In the genomic region with DNA sequence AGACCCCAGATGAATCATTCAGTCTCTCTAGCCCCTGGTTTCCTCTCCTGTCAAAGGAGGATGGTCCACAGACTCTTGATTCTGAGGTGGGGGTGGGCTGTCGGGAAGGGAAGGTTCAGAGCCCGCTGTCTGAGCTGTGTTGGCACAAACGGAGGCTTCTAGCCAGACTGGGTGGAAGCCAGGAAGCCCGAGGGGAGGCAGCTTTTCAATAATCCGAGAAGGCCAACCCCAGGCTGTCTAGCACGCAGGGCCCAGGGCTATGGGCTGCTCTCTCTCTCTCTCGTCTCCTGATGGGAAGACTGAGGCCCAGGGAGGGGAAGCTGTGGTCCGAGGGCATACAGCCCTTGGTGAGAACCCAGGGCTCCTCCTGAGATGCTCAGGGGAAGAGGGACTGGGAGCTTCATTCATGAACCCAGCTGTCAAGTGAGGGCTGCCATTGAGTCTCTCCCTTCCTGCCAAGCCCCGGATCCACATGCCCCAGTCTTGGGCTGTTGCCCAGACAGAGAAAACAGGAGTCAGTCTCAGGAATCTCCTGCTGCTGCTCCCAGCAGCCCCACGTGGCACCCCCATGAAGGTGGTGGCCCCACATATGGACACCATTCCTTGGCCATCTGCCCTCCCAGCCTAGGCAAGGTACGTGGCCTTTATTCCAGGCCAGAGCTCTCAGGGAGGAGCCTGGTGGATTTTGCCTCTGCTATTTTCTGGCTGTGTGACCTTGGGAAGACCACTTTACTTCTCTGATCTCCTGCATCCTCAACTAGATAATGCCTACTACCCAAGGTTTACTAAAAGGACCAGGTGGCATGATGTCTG, we compare ENCODE assay signal across 18 cellular contexts. TPM values are rescaled to one million over a fixed set of nuclear protein-coding genes. Genes with fewer than 3 reads are reported as not detected.
DNase-seq lines count a peak whose midpoint lies in the region; ATAC-seq and TF ChIP-seq lines count a peak whose summit lies in the region.
"Had no signal": no experiment of that assay in that cellular context is flagged by ENCODE, and none has a peak within 500 bp of the region (broad histone marks: within the 10 kb centered on the region; RNA-seq: fewer than 3 reads in every experiment).

No MANE protein-coding gene starts in this region.

- H3K9me3 ChIP-seq in T-helper 17 cell (ENCODE audit: control insufficient read depth, low read length, poor library complexity, severe bottlenecking), result no peaks in the 10 kb centered on the region
- H3K9me3 ChIP-seq: tibial artery had no signal

- H3K27ac Mint-ChIP-seq in nephron (peak overlapping the region in 2 of 3 experiments; percentile 87 to 94), T-helper 17 cell (no peak overlapping the region)
- H3K27ac Mint-ChIP-seq: activated naive CD4-positive, alpha-beta T cell treated with anti-CD3 and anti-CD28 coated beads, Interleukin-2, amount 10 ng/mL, durations not matched to agents 7 days and 5 days had no signal

- H3K4me3 Mint-ChIP-seq in nephron, result no peak overlapping the region
- H3K4me3 Mint-ChIP-seq in T-helper 17 cell, result no peak overlapping the region
- H3K4me3 Mint-ChIP-seq: activated naive CD4-positive, alpha-beta T cell treated with anti-CD3 and anti-CD28 coated beads, Interleukin-2, amount 10 ng/mL, durations not matched to agents 7 days and 5 days; central memory CD8-positive, alpha-beta T cell had no signal

- DNase-seq in AG08395 (ENCODE audit: low spot score) (peak; percentile 33), NCI-H1092 (lab: John Stamatoyannopoulos, UW) (peak; percentile 59), cerebellum (ENCODE audit: low spot score) (peak; percentile 55), DMS79 treated with DMSO at 0.1 percent for 48 hours (lab: John Stamatoyannopoulos, UW) (no peak), T-helper 17 cell (no peak)
- no peak for DNase-seq in activated T-cell treated with anti-CD3 and anti-CD28 coated beads, Interleukin-2, amount 50 U/mL, for 1 hour
- DNase-seq: activated naive CD4-positive, alpha-beta T cell treated with anti-CD3 and anti-CD28 coated beads, Interleukin-2, amount 10 ng/mL, durations not matched to agents 7 days and 5 days; DMS53; Karpas-422; mesenchymal stem cell; NCI-H1930; NK-92 treated with Interleukin-12 subunit alpha and Interleukin-12 subunit beta, amount 100 ng/mL, for 24 hours; occipital lobe; stimulated activated CD4-positive, alpha-beta T cell treated with anti-CD3 and anti-CD28 coated beads, Interleukin-15, amount 100 ng/mL, for 24 hours; tibial artery had no signal

- no peak for TF ChIP-seq CTCF in nephron (IDR thresholded peaks at IDR 0.05; ENCODE audit: unreplicated experiment in 3 of 3)

- H3K27me3 Mint-ChIP-seq in nephron (ENCODE audit: low read depth) (peaks cover 22% of the 10 kb centered on the region), T-helper 17 cell (peaks cover 33% of the 10 kb centered on the region)

- H3K4me1 Mint-ChIP-seq in nephron, result peaks cover 30% of the 10 kb centered on the region
- H3K4me1 Mint-ChIP-seq in T-helper 17 cell, result peaks cover 7% of the 10 kb centered on the region
- H3K4me1 Mint-ChIP-seq: central memory CD8-positive, alpha-beta T cell had no signal

- no peak for ATAC-seq in T-helper 17 cell
- no peak for ATAC-seq in HG03457 (IDR thresholded peaks at IDR 0.05; ENCODE audit: unreplicated experiment)

- no peaks in the 10 kb centered on the region for H3K9me3 Mint-ChIP-seq in nephron
- H3K9me3 Mint-ChIP-seq: activated naive CD4-positive, alpha-beta T cell treated with anti-CD3 and anti-CD28 coated beads, Interleukin-2, amount 10 ng/mL, durations not matched to agents 7 days and 5 days; central memory CD8-positive, alpha-beta T cell had no signal

- H3K36me3 Mint-ChIP-seq in nephron (ENCODE audit: low read depth) (no peaks in the 10 kb centered on the region), T-helper 17 cell (ENCODE audit: low read depth) (peaks cover 2% of the 10 kb centered on the region)
- H3K36me3 Mint-ChIP-seq: activated naive CD4-positive, alpha-beta T cell treated with anti-CD3 and anti-CD28 coated beads, Interleukin-2, amount 10 ng/mL, durations not matched to agents 7 days and 5 days had no signal

RNA-seq across cellular contexts. Expression of gene RAP1GAP, which starts 44.4 kb away (rescaled TPM):
- 13.5 TPM for total RNA-seq in cerebellum
- total RNA-seq in T-helper 17 cell, result under 1 TPM; 0.07 to 0.42 TPM

Comparison
In these comparisons a context has a peak if more than half of its experiments do, and no peak if none do; other contexts are left out.
1. DNase-seq: peak in AG08395 (single experiment), NCI-H1092 (single experiment) and cerebellum (single experiment); none in DMS79 treated with DMSO at 0.1 percent for 48 hours (single experiment), T-helper 17 cell (0 of 3) and activated T-cell treated with anti-CD3 and anti-CD28 coated beads, Interleukin-2, amount 50 U/mL, for 1 hour (single experiment).
2. RNA of gene RAP1GAP, which starts 44.4 kb away (total RNA-seq): 13.5 TPM in cerebellum (single experiment); 0.07 to 0.42 TPM in T-helper 17 cell; every median in the first group is over 10 times any median in the second.